In the genomic region with DNA sequence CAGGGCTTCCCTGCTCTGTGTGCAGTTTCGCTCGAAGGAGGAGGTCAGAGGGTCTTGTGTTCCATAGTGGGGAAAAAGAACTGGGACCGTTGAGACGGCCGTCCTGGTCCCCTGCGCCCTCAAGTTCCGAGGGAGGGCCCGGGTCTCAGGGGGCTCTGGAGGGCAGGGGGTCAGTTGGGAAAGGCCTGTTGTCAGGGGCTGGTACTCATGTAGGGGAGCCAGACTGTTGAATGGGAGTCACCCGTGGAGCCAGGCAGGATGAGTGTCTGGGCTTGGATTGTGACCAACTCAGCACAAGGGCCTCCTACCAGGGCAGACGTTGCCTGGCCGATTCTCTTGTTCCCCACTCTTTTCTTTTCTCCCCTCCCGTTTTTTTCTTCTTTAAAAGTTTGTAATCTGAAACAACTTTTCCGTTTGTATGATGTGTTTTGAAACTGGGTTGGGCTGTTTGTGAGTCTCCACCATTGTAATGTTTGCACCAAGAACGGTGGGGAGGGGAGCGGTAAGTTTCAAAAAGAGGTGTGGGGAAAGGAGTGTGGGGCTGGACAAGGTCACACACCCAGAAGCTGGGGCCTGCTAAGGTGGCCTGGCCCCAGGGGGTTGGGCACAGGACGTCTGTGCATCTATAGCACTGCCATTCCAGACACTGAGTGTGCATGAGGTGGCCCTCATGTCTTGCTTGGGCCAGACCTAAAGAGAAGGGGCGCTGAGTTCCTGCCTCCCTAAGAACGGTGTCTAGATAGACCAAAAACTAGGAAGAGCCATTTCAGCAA, we compare ENCODE assay signal across 8 cellular contexts. TPM values are rescaled to one million over a fixed set of nuclear protein-coding genes. Genes with fewer than 3 reads are reported as not detected.
DNase-seq lines count a peak whose midpoint lies in the region; ATAC-seq and TF ChIP-seq lines count a peak whose summit lies in the region.

No MANE protein-coding gene starts in this region.

- TF ChIP-seq POLR2A in HCT116 (IDR thresholded peaks at IDR 0.05; ENCODE audit: borderline replicate concordance, extremely low read depth, insufficient read depth, insufficient read length) = no peak

- H3K4me3 Mint-ChIP-seq in WTC11 (peak overlapping the region; percentile 93), endodermal cell (peak overlapping the region; percentile 81)

- peak overlapping the region; percentile 76 for H2AFZ ChIP-seq in ACC112 (ENCODE audit: low read length, unreplicated experiment)
- H2AFZ ChIP-seq in HCT116 (ENCODE audit: low read depth, low read length, poor library complexity, severe bottlenecking) = no peak overlapping the region

- H3K9me3 Mint-ChIP-seq in WTC11 (no peaks in the 10 kb centered on the region), endodermal cell (no peaks in the 10 kb centered on the region)

- H3K27me3 Mint-ChIP-seq in WTC11 (ENCODE audit: low read depth) (peaks cover 20% of the 10 kb centered on the region), endodermal cell (ENCODE audit: insufficient read depth) (peaks cover 42% of the 10 kb centered on the region)

- TF ChIP-seq CTCF in HCT116 (IDR thresholded peaks at IDR 0.05 in 2 of 3, conservative IDR thresholded peaks at IDR 0.05 in 1 of 3; ENCODE audit: borderline replicate concordance in 1 of 3, insufficient read depth in 1 of 3, low read depth in 2 of 3, low read length in 2 of 3) = no peak
- TF ChIP-seq CTCF in WTC11 (IDR thresholded peaks at IDR 0.05) = no peak
- TF ChIP-seq CTCF in endodermal cell (conservative IDR thresholded peaks at IDR 0.05) = no peak

- intact Hi-C loops in HCT116 (cut with micrococcal nuclease) = loop anchor here (2.0 to 5.0 kb wide), 3 partner anchors 28 to 180 kb away; a partner anchor contains a TSS

- H3K4me1 ChIP-seq in ACC112 (ENCODE audit: control insufficient read depth, insufficient read depth, low read length, unreplicated experiment) = peaks cover 14% of the 10 kb centered on the region
- peaks cover 13 to 43% of the 10 kb centered on the region in 2 experiments for H3K4me1 ChIP-seq in HCT116 (ENCODE audit: control insufficient read depth in 1 of 2, insufficient read depth in 2 of 2, low read length in 2 of 2)
- no peaks in the 10 kb centered on the region for H3K4me1 ChIP-seq in endodermal cell (ENCODE audit: control insufficient read depth, insufficient read depth, low read length)
- H3K4me1 ChIP-seq in mucosa of rectum (ENCODE audit: control insufficient read depth in 2 of 2, insufficient read depth in 2 of 2, low read length in 2 of 2) = peaks cover 0 to 6% of the 10 kb centered on the region in 2 donors

- DNase-seq in HCT116 (ENCODE audit: low read depth, low spot score) = no peak
- no peak for DNase-seq in WTC11 (ENCODE audit: low spot score)
- DNase-seq in endodermal cell = no peak
- DNase-seq in ureter (ENCODE audit: low spot score) = peak; percentile 77
- no peak for DNase-seq in NCI-H128 (lab: John Stamatoyannopoulos, UW; ENCODE audit: unreplicated experiment)

- no peaks in the 10 kb centered on the region for H3K36me3 ChIP-seq in ACC112 (ENCODE audit: insufficient read depth, low read length)
- no peaks in the 10 kb centered on the region for H3K36me3 ChIP-seq in HCT116 (ENCODE audit: control insufficient read depth in 1 of 2, insufficient read depth in 2 of 2, low read length in 2 of 2)
- H3K36me3 ChIP-seq in endodermal cell (ENCODE audit: control insufficient read depth, insufficient read depth, low read length) = no peaks in the 10 kb centered on the region
- no peaks in the 10 kb centered on the region for H3K36me3 ChIP-seq in mucosa of rectum (ENCODE audit: control insufficient read depth in 2 of 2, insufficient read depth in 2 of 2, low read length in 2 of 2)

- H3K9me2 ChIP-seq in HCT116 (ENCODE audit: insufficient read depth) = no peaks in the 10 kb centered on the region

- H3K27me3 ChIP-seq in ACC112 (ENCODE audit: insufficient read depth, low read length) (no peaks in the 10 kb centered on the region), HCT116 (ENCODE audit: insufficient read depth, low read length) (no peaks in the 10 kb centered on the region), endodermal cell (ENCODE audit: control insufficient read depth, insufficient read depth, low read length, poor library complexity, severe bottlenecking) (peaks cover 43% of the 10 kb centered on the region), mucosa of rectum (ENCODE audit: control insufficient read depth in 2 of 2, insufficient read depth in 2 of 2, low read length in 2 of 2) (no peaks in the 10 kb centered on the region)

- H3K4me2 ChIP-seq in HCT116 (ENCODE audit: low read length) = peak overlapping the region; percentile 93

- peaks cover 5% of the 10 kb centered on the region; the same call in 1 of the 2 replicates for H4K20me1 ChIP-seq in HCT116 (ENCODE audit: insufficient read depth)

- H3K4me1 Mint-ChIP-seq in WTC11 (peaks cover 20% of the 10 kb centered on the region), endodermal cell (peaks cover 13% of the 10 kb centered on the region)

- H3K79me2 ChIP-seq in ACC112 (ENCODE audit: control insufficient read depth, insufficient read depth, low read length, unreplicated experiment) (peaks cover 39% of the 10 kb centered on the region), HCT116 (ENCODE audit: insufficient read depth, low read length) (peaks cover 67% of the 10 kb centered on the region)

- H3K9me3 ChIP-seq in HCT116 (ENCODE audit: control insufficient read depth in 1 of 2, insufficient read depth in 1 of 2, low read depth in 1 of 2, low read length in 2 of 2) (no peaks in the 10 kb centered on the region), endodermal cell (ENCODE audit: control insufficient read depth, low read length) (no peaks in the 10 kb centered on the region), mucosa of rectum (ENCODE audit: control insufficient read depth in 2 of 2, low read length in 2 of 2) (no peaks in the 10 kb centered on the region)

- RAD21 ChIA-PET in HCT116 (lab: Charles Lee; ENCODE audit: low non-redundant PET in 1 of 2, low total read pairs in 2 of 2, uncharacterized antibody in 2 of 2, unreplicated experiment in 2 of 2) = no interaction called here

- WGBS in endodermal cell (ENCODE audit: insufficient coverage in 1 of 2, insufficient read length in 1 of 2), 2 experiments = 42% methylated on average over 5 to 18 of the region's 18 CpGs

- H3K36me3 Mint-ChIP-seq in WTC11 (no peaks in the 10 kb centered on the region), endodermal cell (ENCODE audit: low read depth) (no peaks in the 10 kb centered on the region)

- H3K4me3 ChIP-seq in ACC112 (ENCODE audit: low read depth, low read length) (peak overlapping the region; percentile 89), HCT116 (replicated peaks in 1 of 2; ENCODE audit: low read depth in 1 of 2, low read length in 2 of 2) (peak overlapping the region; percentile 74 to 89), endodermal cell (ENCODE audit: low read length) (peak overlapping the region; percentile 75), mucosa of rectum (ENCODE audit: low read length in 2 of 2) (peak overlapping the region; percentile 67 to 72)

- H3K27ac ChIP-seq in ACC112 (ENCODE audit: low read depth, low read length) (peak overlapping the region; percentile 17; the same call in 1 of the 2 replicates), HCT116 (ENCODE audit: low read depth, low read length) (peak overlapping the region; percentile 92), endodermal cell (ENCODE audit: low read depth, low read length) (peak overlapping the region; percentile 64), mucosa of rectum (ENCODE audit: low read depth in 2 of 2, low read length in 2 of 2) (peak overlapping the region; percentile 30 to 72)

- POLR2A ChIA-PET in HCT116 (lab: Charles Lee) (interaction anchor here (1.3 kb wide), 1 partner anchor 21 kb away, joined by 3 read pairs; no protein-coding TSS in a partner anchor), WTC11 (lab: Charles Lee) (interaction anchor here (1.0 kb wide), 1 partner anchor 8 kb away, joined by 4 read pairs; no protein-coding TSS in a partner anchor)

- CTCF ChIA-PET in HCT116 (lab: Charles Lee) = interaction anchor here (3.1 kb wide), 1 partner anchor 18 kb away, joined by 20 read pairs; no protein-coding TSS in a partner anchor
- CTCF ChIA-PET in WTC11 (lab: Charles Lee) = interaction anchor here (1.0 to 1.8 kb wide), 4 partner anchors 18 to 154 kb away, joined by 3 to 9 read pairs (median 4); a partner anchor contains a TSS

- H3K27ac Mint-ChIP-seq in WTC11 = peak overlapping the region; percentile 77
- H3K27ac Mint-ChIP-seq in endodermal cell = peak overlapping the region; percentile 82

- TF ChIP-seq RAD21 in HCT116 (IDR thresholded peaks at IDR 0.05; ENCODE audit: low read depth) = no peak

- BruUV-seq in HCT116 (replicated peaks; lab: Mats Ljungman, UMichigan) = TSS peak; percentile 56

- H3K9ac ChIP-seq in HCT116 (ENCODE audit: low read length) (peak overlapping the region; percentile 93), endodermal cell (ENCODE audit: extremely low read depth, low read length, poor library complexity, severe bottlenecking) (peak overlapping the region; percentile 15), mucosa of rectum (ENCODE audit: low read depth in 1 of 2, low read length in 2 of 2) (peak overlapping the region; percentile 65 to 67)

- ATAC-seq in HCT116 (peak; percentile 28; the same call in 1 of the 2 replicates), WTC11 (peak; percentile 27), GM18519 (IDR thresholded peaks at IDR 0.05; ENCODE audit: low FRiP score, unreplicated experiment) (no peak)

TF ChIP-seq in HCT116, 20 proteins besides CTCF, POLR2A, EP300 and RAD21 (continues in another document):
- TF ChIP-seq POLR2AphosphoS5 (IDR thresholded peaks at IDR 0.05; ENCODE audit: low read depth, low read length) (no peak), JUND (IDR thresholded peaks at IDR 0.05) (no peak), ZNF274 (IDR thresholded peaks at IDR 0.05; ENCODE audit: low read depth, low read length) (no peak), TCF7L2 (IDR thresholded peaks at IDR 0.05; ENCODE audit: borderline replicate concordance, extremely low read depth, insufficient read depth, insufficient read length) (no peak)

RNA-seq across cellular contexts. Expression of a gene that starts 1.1 kb away (rescaled TPM):
- total RNA-seq in HCT116 (2021; ENCODE audit: unreplicated experiment) (62.6 TPM), WTC11 (2021) (19.9 to 24.0 TPM (median 23.4 TPM) in 3 replicates), endodermal cell (10 to 100 TPM; 11.1 TPM), ureter (72.2 TPM)
- 86.2 and 89.9 TPM in 2 replicates for polyA plus RNA-seq in HCT116 (2012)
- polyA plus RNA-seq in endodermal cell (2013, experiment 1 of 2) = 32.5 TPM
- polyA plus RNA-seq in endodermal cell (2013, experiment 2 of 2) = 32.2 TPM

Comparison
In these comparisons a context has a peak if more than half of its experiments do, and no peak if none do; other contexts are left out.
1. H3K27ac ChIP-seq: peak in every context shown above with its lines; median percentile 92 in HCT116; 64 in endodermal cell; 51 in mucosa of rectum; 17 in ACC112.
2. H3K9ac ChIP-seq: peak in every context shown above with its lines; median percentile 93 in HCT116; 66 in mucosa of rectum; 15 in endodermal cell.